Comparison of ENCODE assay signal across 8 cellular contexts in the genomic region with DNA sequence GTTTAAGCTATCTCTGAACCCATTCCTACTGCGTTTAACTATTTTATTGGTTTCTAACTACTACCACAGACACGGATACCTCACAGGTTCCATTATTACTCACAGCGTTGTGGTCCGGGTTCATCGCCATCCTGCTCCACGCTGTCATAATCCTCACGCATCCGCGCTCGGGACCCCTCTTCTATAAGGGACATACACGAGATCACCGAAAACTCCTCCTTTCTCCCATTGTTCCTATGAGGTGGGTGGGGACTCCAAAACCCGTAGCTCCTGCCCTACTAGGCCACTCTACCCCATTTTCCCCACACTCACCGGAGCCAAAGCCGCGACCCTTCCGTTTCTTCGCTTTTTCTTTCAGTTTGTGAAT. TPM values are rescaled to one million over a fixed set of nuclear protein-coding genes. Genes with fewer than 3 reads are reported as not detected.
DNase-seq lines count a peak whose midpoint lies in the region; ATAC-seq and TF ChIP-seq lines count a peak whose summit lies in the region.

No MANE protein-coding gene starts in this region.

- H3K4me1 ChIP-seq in liver (ENCODE audit: control insufficient read depth in 4 of 4, insufficient read depth in 4 of 4, low read length in 3 of 4), result peaks cover 0 to 9% (median 6%) of the 10 kb centered on the region in 4 donors

- H3K4me3 Mint-ChIP-seq in activated naive CD4-positive, alpha-beta T cell treated with anti-CD3 and anti-CD28 coated beads for 36 hours, result no peak overlapping the region
- no peak overlapping the region for H3K4me3 Mint-ChIP-seq in osteocyte (ENCODE audit: unreplicated experiment)

- H3K27me3 ChIP-seq in liver (ENCODE audit: control insufficient read depth in 4 of 4, insufficient read depth in 4 of 4, low read length in 3 of 4), result no peaks in the 10 kb centered on the region

- no peaks in the 10 kb centered on the region for H3K9me3 ChIP-seq in liver (ENCODE audit: control insufficient read depth in 4 of 4, low read length in 3 of 4)

- peaks cover 11% of the 10 kb centered on the region for H3K4me1 Mint-ChIP-seq in activated naive CD4-positive, alpha-beta T cell treated with anti-CD3 and anti-CD28 coated beads for 36 hours (ENCODE audit: low read depth)
- H3K4me1 Mint-ChIP-seq in osteocyte (ENCODE audit: unreplicated experiment), result peaks cover 9% of the 10 kb centered on the region

- no peaks in the 10 kb centered on the region for H3K9me3 Mint-ChIP-seq in activated naive CD4-positive, alpha-beta T cell treated with anti-CD3 and anti-CD28 coated beads for 36 hours
- H3K9me3 Mint-ChIP-seq in osteocyte (ENCODE audit: unreplicated experiment), result no peaks in the 10 kb centered on the region

- H3K36me3 ChIP-seq in liver (ENCODE audit: control insufficient read depth in 4 of 4, insufficient read depth in 3 of 4, low read depth in 1 of 4, low read length in 3 of 4), result peaks cover 0 to 3% (median 2%) of the 10 kb centered on the region in 4 donors

- H3K27ac Mint-ChIP-seq in activated naive CD4-positive, alpha-beta T cell treated with anti-CD3 and anti-CD28 coated beads for 36 hours, result no peak overlapping the region
- H3K27ac Mint-ChIP-seq in osteocyte (ENCODE audit: unreplicated experiment), result no peak overlapping the region

- H3K27me3 Mint-ChIP-seq in activated naive CD4-positive, alpha-beta T cell treated with anti-CD3 and anti-CD28 coated beads for 36 hours (ENCODE audit: low read depth), result no peaks in the 10 kb centered on the region
- H3K27me3 Mint-ChIP-seq in osteocyte (ENCODE audit: unreplicated experiment), result no peaks in the 10 kb centered on the region

- intact Hi-C loops in activated naive CD4-positive, alpha-beta T cell treated with anti-CD3 and anti-CD28 coated beads for 36 hours (cut with micrococcal nuclease), result loop anchor here (1.0 kb wide), 4 partner anchors 8 to 70 kb away; partner anchors contain the start of genes ANKRD34A, LIX1L, PEX11B and POLR3GL

- DNase-seq in ELR (ENCODE audit: low read depth), result peak; percentile 47
- peak; percentile 64 for DNase-seq in activated naive CD4-positive, alpha-beta T cell treated with anti-CD3 and anti-CD28 coated beads for 36 hours
- peak; percentile 54 for DNase-seq in stimulated activated naive CD8-positive, alpha-beta T cell treated with anti-CD3 and anti-CD28 coated beads, Interleukin-15, Interleukin-2, amounts not matched to agents 100 U/mL and 50 U/mL, for 24 hours
- no peak for DNase-seq in ureter (ENCODE audit: low spot score)
- no peak for DNase-seq in osteocyte (ENCODE audit: extremely low spot score, unreplicated experiment)

- no peak for TF ChIP-seq CTCF in liver (IDR thresholded peaks at IDR 0.05; ENCODE audit: low read depth, low read length, missing input control)
- TF ChIP-seq CTCF in osteocyte (IDR thresholded peaks at IDR 0.05), result no peak

- peak overlapping the region; percentile 92 to 100 for H3K9ac ChIP-seq in liver (ENCODE audit: low read depth in 1 of 2, low read length in 2 of 2)

- CTCF ChIA-PET in activated naive CD4-positive, alpha-beta T cell treated with anti-CD3 and anti-CD28 coated beads for 36 hours (lab: Charles Lee), result interaction anchor here (0.6 to 2.0 kb wide), 6 partner anchors 8 to 80 kb away, joined by 3 to 14 read pairs (median 5); partner anchors contain the start of genes LIX1L and PEX11B

- H3K36me3 Mint-ChIP-seq in activated naive CD4-positive, alpha-beta T cell treated with anti-CD3 and anti-CD28 coated beads for 36 hours (ENCODE audit: low read depth), result peaks cover 13% of the 10 kb centered on the region
- H3K36me3 Mint-ChIP-seq in osteocyte (ENCODE audit: unreplicated experiment), result peaks cover 13% of the 10 kb centered on the region

- peak; percentile 2 for ATAC-seq in HG03571 (IDR thresholded peaks at IDR 0.05; ENCODE audit: unreplicated experiment)
- peak; percentile 58 for ATAC-seq in stimulated activated naive CD8-positive, alpha-beta T cell treated with anti-CD3 and anti-CD28 coated beads, Interleukin-15, Interleukin-2, amounts not matched to agents 100 U/mL and 50 U/mL, for 24 hours
- no peak for ATAC-seq in GM19463 (IDR thresholded peaks at IDR 0.05; ENCODE audit: unreplicated experiment)

- H3K4me3 ChIP-seq in liver (ENCODE audit: low read depth in 1 of 3, low read length in 3 of 3), result peak overlapping the region; percentile 66 to 96 (median 88)

- no peak for TF ChIP-seq RAD21 in liver (IDR thresholded peaks at IDR 0.05)

- peak overlapping the region; percentile 95 to 96 for H3K27ac ChIP-seq in liver (ENCODE audit: low read depth in 1 of 2, low read length in 2 of 2)

- WGBS in liver, result 5% methylated on average over 18 of the region's 18 CpGs

TF ChIP-seq in liver, 16 proteins besides CTCF, POLR2A, EP300 and RAD21:
- no peak for TF ChIP-seq RXRA (IDR thresholded peaks at IDR 0.05)
- no peak for TF ChIP-seq GABPA (IDR thresholded peaks at IDR 0.05 in 1 of 2, conservative IDR thresholded peaks at IDR 0.05 in 1 of 2)

RNA-seq across cellular contexts. Expression of gene RBM8A, which starts 0.6 kb away (rescaled TPM):
- 100 to 1,000 TPM; 241 to 242 TPM for total RNA-seq in activated naive CD4-positive, alpha-beta T cell treated with anti-CD3 and anti-CD28 coated beads for 36 hours
- total RNA-seq in liver (10 to 100 TPM; 48.8 to 62.5 TPM), ureter (141 TPM), osteocyte (108 and 114 TPM in 2 replicates)
- polyA plus RNA-seq in liver, result 10 to 100 TPM; 52.6 to 66.2 TPM

RNA-seq across cellular contexts. Expression of gene PEX11B, which starts 8.2 kb away (rescaled TPM):
- 10 to 100 TPM; 18.0 to 19.0 TPM for total RNA-seq in activated naive CD4-positive, alpha-beta T cell treated with anti-CD3 and anti-CD28 coated beads for 36 hours
- 10 to 100 TPM; 13.4 to 18.2 TPM for total RNA-seq in liver
- polyA plus RNA-seq in liver, result 10 to 100 TPM; 14.0 to 21.0 TPM
- 44.2 TPM for total RNA-seq in ureter
- 29.8 and 36.5 TPM in 2 replicates for total RNA-seq in osteocyte

RNA-seq across cellular contexts. Expression of gene ITGA10, which starts 16.8 kb away (rescaled TPM):
- under 1 TPM; 0.41 to 0.54 TPM for total RNA-seq in activated naive CD4-positive, alpha-beta T cell treated with anti-CD3 and anti-CD28 coated beads for 36 hours
- total RNA-seq in liver (1 to 10 TPM in 1 of 2 donors, under 1 TPM in 1; 0.23 to 2.2 TPM), ureter (19.2 TPM), osteocyte (34.4 and 40.3 TPM in 2 replicates)
- under 1 TPM; 0.20 to 0.61 TPM for polyA plus RNA-seq in liver

RNA-seq across cellular contexts. Expression of gene LIX1L, which starts 31.1 kb away (rescaled TPM):
- total RNA-seq in activated naive CD4-positive, alpha-beta T cell treated with anti-CD3 and anti-CD28 coated beads for 36 hours, result 10 to 100 TPM; 43.6 to 44.3 TPM
- total RNA-seq in liver (1 to 10 TPM; 6.5 to 8.6 TPM), ureter (24.7 TPM), osteocyte (52.2 and 54.0 TPM in 2 replicates)
- polyA plus RNA-seq in liver, result 1 to 10 TPM; 4.6 to 6.0 TPM

RNA-seq across cellular contexts. Expression of gene ANKRD34A, which starts 37.7 kb away (rescaled TPM):
- total RNA-seq in activated naive CD4-positive, alpha-beta T cell treated with anti-CD3 and anti-CD28 coated beads for 36 hours, result 1 to 10 TPM; 3.7 to 4.3 TPM
- total RNA-seq in liver (under 1 TPM in 1 of 2 donors, not detected in 1; 0.17 TPM), ureter (0.47 TPM), osteocyte (1.1 and 1.2 TPM in 2 replicates)
- under 1 TPM; 0.06 to 0.13 TPM for polyA plus RNA-seq in liver

Comparison
In these comparisons a context has a peak if more than half of its experiments do, and no peak if none do; other contexts are left out.
1. DNase-seq: peak in ELR (single experiment), activated naive CD4-positive, alpha-beta T cell treated with anti-CD3 and anti-CD28 coated beads for 36 hours (single experiment) and stimulated activated naive CD8-positive, alpha-beta T cell treated with anti-CD3 and anti-CD28 coated beads, Interleukin-15, Interleukin-2, amounts not matched to agents 100 U/mL and 50 U/mL, for 24 hours (single experiment); none in ureter (single experiment) and osteocyte (single experiment).